In genomic region chr20:33591901-33592300, GRCh38 we compare ENCODE assay signal across 8 cellular contexts.
DNase-seq lines count a peak whose midpoint lies in the region; ATAC-seq and TF ChIP-seq lines count a peak whose summit lies in the region.
"Not testable (repeated sequence)": the region's sequence is repeated elsewhere in the genome, so short reads cannot be mapped to it uniquely, and the experiment has no call there.

No MANE protein-coding gene starts in this region.

- H3K4me1 Mint-ChIP-seq in activated T-cell treated with anti-CD3 and anti-CD28 coated beads, Interleukin-2, amount 50 U/mL, for 24 hours (ENCODE audit: low read depth): peaks cover 15% of the 10 kb centered on the region
- peaks cover 18% of the 10 kb centered on the region for H3K4me1 Mint-ChIP-seq in stimulated activated memory B cell treated with anti-CD40 and anti-IgM and Interleukin-4, amounts not matched to agents 10 μg/mL and 1 μg/mL and 100 μg/mL, for 72 hours

- not testable (repeated sequence) for H3K27me3 ChIP-seq in osteoblast (ENCODE audit: insufficient read depth, low read length)

- H3K27ac Mint-ChIP-seq in activated T-cell treated with anti-CD3 and anti-CD28 coated beads, Interleukin-2, amount 50 U/mL, for 24 hours: peak overlapping the region; percentile 31
- H3K27ac Mint-ChIP-seq in stimulated activated memory B cell treated with anti-CD40 and anti-IgM and Interleukin-4, amounts not matched to agents 10 μg/mL and 1 μg/mL and 100 μg/mL, for 72 hours: peak overlapping the region; percentile 69

- not testable (repeated sequence) for H3K36me3 Mint-ChIP-seq in activated T-cell treated with anti-CD3 and anti-CD28 coated beads, Interleukin-2, amount 50 U/mL, for 24 hours (ENCODE audit: low read depth); stimulated activated memory B cell treated with anti-CD40 and anti-IgM and Interleukin-4, amounts not matched to agents 10 μg/mL and 1 μg/mL and 100 μg/mL, for 72 hours

- H3K27me3 Mint-ChIP-seq in activated T-cell treated with anti-CD3 and anti-CD28 coated beads, Interleukin-2, amount 50 U/mL, for 24 hours; stimulated activated memory B cell treated with anti-CD40 and anti-IgM and Interleukin-4, amounts not matched to agents 10 μg/mL and 1 μg/mL and 100 μg/mL, for 72 hours: not testable (repeated sequence)

- H2AFZ ChIP-seq in osteoblast (ENCODE audit: low read length): not testable (repeated sequence)

- TF ChIP-seq CTCF in GM12865 (IDR thresholded peaks at IDR 0.05; ENCODE audit: insufficient read depth, low read depth, low read length, missing control alignments); osteoblast (IDR thresholded peaks at IDR 0.05; ENCODE audit: extremely low read depth, low read depth, low read length): not testable (repeated sequence)

- DNase-seq in GM12865 (ENCODE audit: low read depth) (peak; percentile 51), T-helper 9 cell (peak; percentile 16), osteoblast (ENCODE audit: insufficient read length, low spot score, missing footprints) (peak; percentile 14)
- peak; percentile 80 to 88 for DNase-seq in activated CD4-positive, alpha-beta T cell treated with anti-CD3 and anti-CD28 coated beads, Interleukin-2, amount 50 U/mL, for 48 hours
- peak; percentile 75 for DNase-seq in activated T-cell treated with anti-CD3 and anti-CD28 coated beads, Interleukin-2, amount 50 U/mL, for 24 hours
- DNase-seq in activated naive CD8-positive, alpha-beta T cell treated with anti-CD3 and anti-CD28 coated beads, Interleukin-2, amount 50 U/mL, for 16 hours (ENCODE audit: low read depth, low spot score): peak; percentile 3
- peak; percentile 29 to 69 (median 55) for DNase-seq in stimulated activated CD4-positive, alpha-beta T cell treated with anti-CD3 and anti-CD28 coated beads, TNF-alpha, amount 100 ng/mL, for 24 hours (ENCODE audit: low read depth in 3 of 3)

- peak; percentile 39 for ATAC-seq in stimulated activated memory B cell treated with anti-CD40 and anti-IgM and Interleukin-4, amounts not matched to agents 10 μg/mL and 1 μg/mL and 100 μg/mL, for 72 hours

- not testable (repeated sequence) for H3K4me2 ChIP-seq in osteoblast (ENCODE audit: insufficient read depth, low read length)

- H3K79me2 ChIP-seq in osteoblast (ENCODE audit: insufficient read depth, low read length): not testable (repeated sequence)

- not testable (repeated sequence) for H3K9me3 ChIP-seq in osteoblast (ENCODE audit: low read depth, low read length)

- H3K4me3 ChIP-seq in GM12865 (ENCODE audit: low read depth, low read length); osteoblast (ENCODE audit: insufficient read depth, low read length): not testable (repeated sequence)

- H3K4me1 ChIP-seq in osteoblast (ENCODE audit: insufficient read depth, low read length): not testable (repeated sequence)

- H3K36me3 ChIP-seq in osteoblast (ENCODE audit: insufficient read depth, low read length): not testable (repeated sequence)

- not testable (repeated sequence) for H3K9me3 Mint-ChIP-seq in activated T-cell treated with anti-CD3 and anti-CD28 coated beads, Interleukin-2, amount 50 U/mL, for 24 hours; stimulated activated memory B cell treated with anti-CD40 and anti-IgM and Interleukin-4, amounts not matched to agents 10 μg/mL and 1 μg/mL and 100 μg/mL, for 72 hours

- not testable (repeated sequence) for H3K4me3 Mint-ChIP-seq in activated T-cell treated with anti-CD3 and anti-CD28 coated beads, Interleukin-2, amount 50 U/mL, for 24 hours
- H3K4me3 Mint-ChIP-seq in stimulated activated memory B cell treated with anti-CD40 and anti-IgM and Interleukin-4, amounts not matched to agents 10 μg/mL and 1 μg/mL and 100 μg/mL, for 72 hours: peak overlapping the region; percentile 8

- not testable (repeated sequence) for H3K27ac ChIP-seq in osteoblast (ENCODE audit: low read depth, low read length)

- not testable (repeated sequence) for H4K20me1 ChIP-seq in osteoblast (ENCODE audit: insufficient read depth, low read length)

Comparison
In these comparisons a context has a peak if more than half of its experiments do, and no peak if none do; other contexts are left out.
1. DNase-seq: peak in every context shown above with its lines; median percentile 84 in activated CD4-positive, alpha-beta T cell treated with anti-CD3 and anti-CD28 coated beads, Interleukin-2, amount 50 U/mL, for 48 hours; 75 in activated T-cell treated with anti-CD3 and anti-CD28 coated beads, Interleukin-2, amount 50 U/mL, for 24 hours; 55 in stimulated activated CD4-positive, alpha-beta T cell treated with anti-CD3 and anti-CD28 coated beads, TNF-alpha, amount 100 ng/mL, for 24 hours; 51 in GM12865; 16 in T-helper 9 cell; 14 in osteoblast; 3 in activated naive CD8-positive, alpha-beta T cell treated with anti-CD3 and anti-CD28 coated beads, Interleukin-2, amount 50 U/mL, for 16 hours.